ENCODE assay signal across 8 cellular contexts in genomic region chr15:69265347-69265955, GRCh38. TPM values are rescaled to one million over a fixed set of nuclear protein-coding genes. Genes with fewer than 3 reads are reported as not detected.
DNase-seq lines count a peak whose midpoint lies in the region; ATAC-seq, FAIRE-seq and TF ChIP-seq lines count a peak whose summit lies in the region.

No MANE protein-coding gene starts in this region.

- H3K27ac ChIP-seq in sigmoid colon, result no peak overlapping the region

- H3K4me3 ChIP-seq in sigmoid colon, result no peak overlapping the region

- peak; percentile 18 for FAIRE-seq in endometrium (lab: Jason Lieb, UNC)

- peak; percentile 11 to 51 (median 40) for TF ChIP-seq CTCF in sigmoid colon (IDR thresholded peaks at IDR 0.05)

- H3K9me3 ChIP-seq in sigmoid colon, result no peaks in the 10 kb centered on the region

- TF ChIP-seq EP300 in sigmoid colon (IDR thresholded peaks at IDR 0.05), result no peak

- peak; percentile 42 for DNase-seq in NCI-H2171 treated with DMSO at 0.1 percent for 48 hours (lab: John Stamatoyannopoulos, UW)
- no peak for DNase-seq in NCI-H2171 (lab: John Stamatoyannopoulos, UW)
- DNase-seq in NCI-H2227 (lab: John Stamatoyannopoulos, UW; ENCODE audit: unreplicated experiment), result peak; percentile 20
- no peak for DNase-seq in sigmoid colon

- ATAC-seq in HG03095 (IDR thresholded peaks at IDR 0.05; ENCODE audit: unreplicated experiment), result no peak
- ATAC-seq in GM21529 (IDR thresholded peaks at IDR 0.05; ENCODE audit: unreplicated experiment), result no peak
- no peak for ATAC-seq in esophagus mucosa

- no peaks in the 10 kb centered on the region for H3K4me1 ChIP-seq in sigmoid colon

- H3K27me3 ChIP-seq in sigmoid colon, result no peaks in the 10 kb centered on the region

- no peak for TF ChIP-seq POLR2A in sigmoid colon (IDR thresholded peaks at IDR 0.05)

- H3K36me3 ChIP-seq in sigmoid colon, result peaks cover 0 to 11% (median 2%) of the 10 kb centered on the region in 4 donors

- WGBS in sigmoid colon, 2 donors, result 30 to 52% methylated on average over 5 of the region's 5 CpGs

- intact Hi-C loops in sigmoid colon (cut with DNase I), result loop anchor here (2.0 to 5.0 kb wide), 2 partner anchors 103 to 207 kb away; partner anchors contain the start of gene GLCE

RNA-seq across cellular contexts. Expression of gene PAQR5, which starts 33.3 kb away (rescaled TPM):
- total RNA-seq in sigmoid colon (under 1 TPM in 2 of 4 donors, not detected in 2; 0.36 to 0.83 TPM), esophagus mucosa (13.6 TPM)
- polyA plus RNA-seq in sigmoid colon, result 10 to 100 TPM; 10.2 to 19.7 (median 14.0) TPM

Comparison
In these comparisons a context has a peak if more than half of its experiments do, and no peak if none do; other contexts are left out.
1. DNase-seq: peak in NCI-H2171 treated with DMSO at 0.1 percent for 48 hours (single experiment) and NCI-H2227 (single experiment); none in NCI-H2171 (single experiment) and sigmoid colon (single experiment).